8 cellular contexts compared by ENCODE assay signal in the genomic region with DNA sequence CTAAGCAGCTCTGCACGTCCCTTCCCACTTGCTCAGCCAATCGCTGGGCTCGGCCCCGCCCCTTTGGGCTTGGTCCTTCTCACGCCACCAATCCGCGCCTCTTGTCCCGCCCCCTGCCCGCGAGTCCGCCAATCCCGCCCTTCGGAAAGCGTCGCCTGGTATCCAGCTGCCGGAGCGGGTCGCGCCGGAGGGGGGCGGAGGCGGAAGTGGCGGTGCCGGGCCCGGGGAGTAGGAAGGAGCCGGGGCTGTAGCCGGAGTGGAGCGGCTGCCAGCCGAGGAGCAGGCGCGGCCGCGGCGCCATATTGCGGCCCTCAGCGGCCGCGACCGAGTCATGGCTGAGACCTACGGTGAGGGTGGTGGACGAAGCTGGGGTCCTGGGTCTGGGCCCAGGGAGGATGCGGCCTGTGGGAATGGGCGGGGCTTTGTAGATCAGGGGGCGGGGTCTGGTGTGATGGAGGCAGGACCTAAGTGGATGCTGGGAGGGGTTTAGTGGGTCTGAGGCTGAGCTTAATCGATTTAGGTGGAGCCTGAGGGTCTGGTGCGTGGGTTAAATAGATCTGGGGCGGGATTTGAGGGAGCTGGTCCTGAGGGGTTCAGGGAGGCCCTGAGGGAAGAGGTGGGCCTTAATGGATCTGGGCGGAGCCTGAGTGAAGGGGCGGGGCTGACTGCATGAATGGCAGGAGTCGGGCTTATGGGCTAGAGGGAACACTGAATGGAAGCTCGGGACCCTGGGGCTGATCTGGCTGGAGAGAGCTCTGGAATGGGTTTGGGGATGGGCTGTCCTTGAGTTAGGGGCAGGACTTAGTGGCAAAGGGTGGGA. TPM values are rescaled to one million over a fixed set of nuclear protein-coding genes. Genes with fewer than 3 reads are reported as not detected.
DNase-seq lines count a peak whose midpoint lies in the region; ATAC-seq and TF ChIP-seq lines count a peak whose summit lies in the region.

A gene with protein sequence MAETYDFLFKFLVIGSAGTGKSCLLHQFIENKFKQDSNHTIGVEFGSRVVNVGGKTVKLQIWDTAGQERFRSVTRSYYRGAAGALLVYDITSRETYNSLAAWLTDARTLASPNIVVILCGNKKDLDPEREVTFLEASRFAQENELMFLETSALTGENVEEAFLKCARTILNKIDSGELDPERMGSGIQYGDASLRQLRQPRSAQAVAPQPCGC (plus strand): TSS at position 203 of the 820 bp plus-strand sequence. CDS start 129 bp downstream, at position 332.

- H3K27me3 ChIP-seq in left ventricle myocardium inferior (ENCODE audit: low read depth) (no peaks in the 10 kb centered on the region), prostate gland (replicated peaks; ENCODE audit: insufficient read depth) (no peaks in the 10 kb centered on the region)

- H3K27ac Mint-ChIP-seq in T-helper 17 cell, result peak within 1 kb of the TSS; percentile 93

- intact Hi-C loops in left ventricle myocardium inferior (cut with micrococcal nuclease) (no loop called here), prostate gland (cut with DNase I) (no loop called here)

- H3K4me1 ChIP-seq in left ventricle myocardium inferior (peaks cover 19% of the 10 kb centered on the region), prostate gland (replicated peaks) (no peaks in the 10 kb centered on the region), urinary bladder (ENCODE audit: insufficient read depth) (no peaks in the 10 kb centered on the region)

- TF ChIP-seq CTCF in left ventricle myocardium inferior (IDR thresholded peaks at IDR 0.05; ENCODE audit: borderline replicate concordance) (no peak), prostate gland (IDR thresholded peaks at IDR 0.05) (peak in 3 of 4 experiments; percentile 11 to 59 (median 36))

- ATAC-seq in HG02885 (IDR thresholded peaks at IDR 0.05; ENCODE audit: poor library complexity, unreplicated experiment) (peak; percentile 66), T-helper 17 cell (peak; percentile 87)

- H3K4me3 Mint-ChIP-seq in T-helper 17 cell, result peak within 1 kb of the TSS; percentile 92

- H3K36me3 ChIP-seq in left ventricle myocardium inferior (no peaks in the 10 kb centered on the region), prostate gland (no peaks in the 10 kb centered on the region), urinary bladder (ENCODE audit: insufficient read depth) (no peaks in the 10 kb centered on the region)

- H3K4me1 Mint-ChIP-seq in T-helper 17 cell, result peaks cover 31% of the 10 kb centered on the region

- H3K27me3 Mint-ChIP-seq in T-helper 17 cell, result no peaks in the 10 kb centered on the region

- DNase-seq in NCI-H1694 treated with DMSO at 0.1 percent for 48 hours (lab: John Stamatoyannopoulos, UW) (peak; percentile 99), T-helper 17 cell (peak; percentile 99 to 100 (median 100)), amygdala (lab: John Stamatoyannopoulos, UW) (peak; percentile 92 to 100 (median 99)), left ventricle myocardium inferior (peak; percentile 100), prostate gland (ENCODE audit: low spot score) (peak; percentile 100)

- peak; percentile 58 for TF ChIP-seq POLR2A in GM15510 (IDR thresholded peaks at IDR 0.05; ENCODE audit: borderline replicate concordance, extremely low read depth, insufficient read length)
- peak; percentile 9 for TF ChIP-seq POLR2A in prostate gland (IDR thresholded peaks at IDR 0.05)

- peak within 1 kb of the TSS; percentile 79 for H3K4me3 ChIP-seq in left ventricle myocardium inferior
- peak within 1 kb of the TSS; percentile 74 to 79 for H3K4me3 ChIP-seq in prostate gland
- H3K4me3 ChIP-seq in urinary bladder (ENCODE audit: low read depth, low read length), result peak within 1 kb of the TSS; percentile 49

- WGBS in prostate gland, result under 1% methylated on average over 50 of the region's 51 CpGs
- WGBS in urinary bladder, result under 1% methylated on average over 51 of the region's 51 CpGs

- H3K27ac ChIP-seq in left ventricle myocardium inferior (replicated peaks), result peak within 1 kb of the TSS; percentile 95
- H3K27ac ChIP-seq in prostate gland, result peak within 1 kb of the TSS; percentile 96 to 98
- peak within 1 kb of the TSS; percentile 97 for H3K27ac ChIP-seq in urinary bladder (ENCODE audit: low read depth)

- no peaks in the 10 kb centered on the region for H3K9me3 ChIP-seq in T-helper 17 cell (ENCODE audit: control insufficient read depth, low read length, poor library complexity, severe bottlenecking)
- no peaks in the 10 kb centered on the region for H3K9me3 ChIP-seq in left ventricle myocardium inferior (replicated peaks)
- no peaks in the 10 kb centered on the region for H3K9me3 ChIP-seq in prostate gland

- H3K36me3 Mint-ChIP-seq in T-helper 17 cell (ENCODE audit: low read depth), result peaks cover 16% of the 10 kb centered on the region

RNA-seq across cellular contexts. Expression of the gene that starts here (rescaled TPM):
- total RNA-seq in T-helper 17 cell, result 10 to 100 TPM; 52.4 to 55.4 TPM
- total RNA-seq in left ventricle myocardium inferior, result 13.5 TPM
- 10 to 100 TPM; 44.8 to 51.7 TPM for total RNA-seq in prostate gland
- total RNA-seq in urinary bladder, result 2.7 TPM
- polyA plus RNA-seq in urinary bladder, result 46.2 TPM

Comparison
In these comparisons a context has a peak if more than half of its experiments do, and no peak if none do; other contexts are left out.
1. Peak in every context shown above with its lines: DNase-seq, ATAC-seq, H3K4me3 ChIP-seq and H3K27ac ChIP-seq.